14 cellular contexts compared by ENCODE assay signal in the genomic region with DNA sequence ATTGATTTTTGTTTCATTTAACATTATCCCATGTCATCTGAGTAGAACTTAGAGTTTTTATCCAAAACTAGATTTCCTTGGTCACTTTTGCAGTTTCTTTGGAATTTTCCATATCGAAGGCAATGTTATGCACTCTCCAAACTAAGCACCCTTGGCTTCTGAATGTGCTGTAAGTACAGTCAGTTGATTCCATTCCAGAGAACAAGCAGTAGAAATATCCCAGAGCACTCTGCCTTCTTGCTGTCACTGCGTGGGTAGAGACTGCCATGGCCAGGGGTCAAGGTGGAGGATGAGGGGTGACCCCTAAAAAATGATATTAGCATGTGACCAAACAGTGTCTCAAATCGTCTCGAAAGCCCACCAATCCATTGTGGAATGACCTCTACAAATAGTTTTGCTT. TPM values are rescaled to one million over a fixed set of nuclear protein-coding genes. Genes with fewer than 3 reads are reported as not detected.
DNase-seq lines count a peak whose midpoint lies in the region; ATAC-seq and TF ChIP-seq lines count a peak whose summit lies in the region.
"Had no signal": no experiment of that assay in that cellular context is flagged by ENCODE, and none has a peak within 500 bp of the region (broad histone marks: within the 10 kb centered on the region; RNA-seq: fewer than 3 reads in every experiment).

No MANE protein-coding gene starts in this region.

- no peak for TF ChIP-seq CTCF in right atrium auricular region (IDR thresholded peaks at IDR 0.05)
- no peak for TF ChIP-seq CTCF in upper lobe of left lung (IDR thresholded peaks at IDR 0.05)

- peaks cover 10% of the 10 kb centered on the region for H3K27me3 Mint-ChIP-seq in activated CD8-positive, alpha-beta T cell treated with anti-CD3 and anti-CD28 coated beads, Interleukin-2, amount 10 ng/mL, durations not matched to agents 7 days and 5 days (ENCODE audit: low read depth)

- H3K4me1 ChIP-seq in right atrium auricular region: peaks cover 0 to 27% of the 10 kb centered on the region in 2 donors
- peaks cover 50% of the 10 kb centered on the region for H3K4me1 ChIP-seq in mucosa of stomach (ENCODE audit: control insufficient read depth, insufficient read depth, low read length)
- peaks cover 0 to 14% (median 0%) of the 10 kb centered on the region in 4 donors for H3K4me1 ChIP-seq in upper lobe of left lung

- peak overlapping the region; percentile 44 for H3K9ac ChIP-seq in mucosa of stomach (ENCODE audit: low read length)
- H3K9ac ChIP-seq: GM23248 had no signal

- no peaks in the 10 kb centered on the region for H3K4me1 Mint-ChIP-seq in activated CD8-positive, alpha-beta T cell treated with anti-CD3 and anti-CD28 coated beads, Interleukin-2, amount 10 ng/mL, durations not matched to agents 7 days and 5 days (ENCODE audit: low read depth)

- CTCF ChIA-PET in activated CD8-positive, alpha-beta T cell treated with anti-CD3 and anti-CD28 coated beads, Interleukin-2, amount 10 ng/mL, durations not matched to agents 7 days and 5 days (lab: Charles Lee): no interaction called here

- WGBS in upper lobe of left lung, 2 donors: 73 to 75% methylated on average over 4 of the region's 4 CpGs

- H3K9me3 Mint-ChIP-seq in activated CD8-positive, alpha-beta T cell treated with anti-CD3 and anti-CD28 coated beads, Interleukin-2, amount 10 ng/mL, durations not matched to agents 7 days and 5 days (ENCODE audit: insufficient read depth): no peaks in the 10 kb centered on the region

- DNase-seq in epithelial cell of prostate (ENCODE audit: low read depth, low spot score) (no peak), right atrium auricular region (ENCODE audit: low spot score) (no peak), upper lobe of left lung (no peak), NOMO-1 (lab: John Stamatoyannopoulos, UW; ENCODE audit: unreplicated experiment in 2 of 2) (no peak)
- no peak for DNase-seq in activated CD8-positive, alpha-beta T cell treated with anti-CD3 and anti-CD28 coated beads, Interleukin-2, amount 10 ng/mL, durations not matched to agents 7 days and 5 days
- DNase-seq: GF-D8, GM23248, HCEC 1CT, NCI-H1930, NCI-H446 had no signal

- ATAC-seq in upper lobe of left lung (ENCODE audit: low FRiP score in 2 of 2) (no peak), HG03439 (IDR thresholded peaks at IDR 0.05; ENCODE audit: unreplicated experiment) (no peak)
- ATAC-seq in activated CD8-positive, alpha-beta T cell treated with anti-CD3 and anti-CD28 coated beads, Interleukin-2, amount 10 ng/mL, durations not matched to agents 7 days and 5 days: no peak

- H3K36me3 Mint-ChIP-seq in activated CD8-positive, alpha-beta T cell treated with anti-CD3 and anti-CD28 coated beads, Interleukin-2, amount 10 ng/mL, durations not matched to agents 7 days and 5 days (ENCODE audit: low read depth): no peaks in the 10 kb centered on the region

- H3K9me3 ChIP-seq in right atrium auricular region: no peaks in the 10 kb centered on the region
- no peaks in the 10 kb centered on the region for H3K9me3 ChIP-seq in mucosa of stomach (ENCODE audit: control insufficient read depth, low read length)
- H3K9me3 ChIP-seq in upper lobe of left lung: no peaks in the 10 kb centered on the region

- no peaks in the 10 kb centered on the region for H3K36me3 ChIP-seq in right atrium auricular region
- H3K36me3 ChIP-seq in mucosa of stomach (ENCODE audit: control insufficient read depth, insufficient read depth, low read length): no peaks in the 10 kb centered on the region
- no peaks in the 10 kb centered on the region for H3K36me3 ChIP-seq in upper lobe of left lung

- H3K27ac Mint-ChIP-seq in activated CD8-positive, alpha-beta T cell treated with anti-CD3 and anti-CD28 coated beads, Interleukin-2, amount 10 ng/mL, durations not matched to agents 7 days and 5 days: no peak overlapping the region

- H3K27me3 ChIP-seq in right atrium auricular region (no peaks in the 10 kb centered on the region), mucosa of stomach (ENCODE audit: control insufficient read depth, insufficient read depth, low read length) (no peaks in the 10 kb centered on the region), upper lobe of left lung (no peaks in the 10 kb centered on the region)

- H3K4me3 ChIP-seq in right atrium auricular region: no peak overlapping the region
- no peak overlapping the region for H3K4me3 ChIP-seq in mucosa of stomach (ENCODE audit: low read length)
- H3K4me3 ChIP-seq in upper lobe of left lung: no peak overlapping the region
- H3K4me3 ChIP-seq: GM23248 had no signal

- POLR2A ChIA-PET in activated CD8-positive, alpha-beta T cell treated with anti-CD3 and anti-CD28 coated beads, Interleukin-2, amount 10 ng/mL, durations not matched to agents 7 days and 5 days (lab: Charles Lee): no interaction called here

- H3K27ac ChIP-seq in epithelial cell of prostate (peak overlapping the region; percentile 70), right atrium auricular region (peak overlapping the region; percentile 53 to 79), upper lobe of left lung (peak overlapping the region; percentile 13 to 55 (median 38))
- H3K27ac ChIP-seq: C4-2B, GM23248, HL-60 had no signal

- no peak for TF ChIP-seq POLR2A in upper lobe of left lung (IDR thresholded peaks at IDR 0.05)

- no peak for TF ChIP-seq EP300 in upper lobe of left lung (IDR thresholded peaks at IDR 0.05)

- H3K4me3 Mint-ChIP-seq in activated CD8-positive, alpha-beta T cell treated with anti-CD3 and anti-CD28 coated beads, Interleukin-2, amount 10 ng/mL, durations not matched to agents 7 days and 5 days: no peak overlapping the region

RNA-seq across cellular contexts. Expression of a gene that starts 36.2 kb away (rescaled TPM):
- total RNA-seq in right atrium auricular region (10 to 100 TPM; 18.4 to 44.8 TPM), upper lobe of left lung (10 to 100 TPM; 22.4 to 76.8 (median 47.2) TPM)
- total RNA-seq in activated CD8-positive, alpha-beta T cell treated with anti-CD3 and anti-CD28 coated beads, Interleukin-2, amount 10 ng/mL, durations not matched to agents 7 days and 5 days: under 1 TPM; 0.13 to 0.16 TPM
- total RNA-seq: GM23248 had no signal

Comparison
In these comparisons a context has a peak if more than half of its experiments do, and no peak if none do; other contexts are left out.
1. RNA of a gene that starts 36.2 kb away (total RNA-seq): 22.4 to 76.8 TPM in upper lobe of left lung and 18.4 to 44.8 TPM in right atrium auricular region; 0.13 to 0.16 TPM in activated CD8-positive, alpha-beta T cell treated with anti-CD3 and anti-CD28 coated beads, Interleukin-2, amount 10 ng/mL, durations not matched to agents 7 days and 5 days; every median in the first group is over 10 times any median in the second.
2. Peak in every context shown above with its lines, with median percentiles within 50 percentile points of each other: H3K27ac ChIP-seq.